ENCODE assay signal across 8 cellular contexts in genomic region chr3:156826144-156826895, GRCh38. TPM values are rescaled to one million over a fixed set of nuclear protein-coding genes. Genes with fewer than 3 reads are reported as not detected.
DNase-seq lines count a peak whose midpoint lies in the region; ATAC-seq and TF ChIP-seq lines count a peak whose summit lies in the region.

TSS of gene LEKR1 (plus strand) at chr3:156826353. CDS start at chr3:156829330, 2,977 bp downstream.

- H3K9me3 ChIP-seq in mononuclear cell (ENCODE audit: low read depth, low read length) = no peaks in the 10 kb centered on the region

- ATAC-seq in GM19351 (IDR thresholded peaks at IDR 0.05; ENCODE audit: unreplicated experiment) (peak; percentile 86), HG03469 (IDR thresholded peaks at IDR 0.05; ENCODE audit: unreplicated experiment) (peak; percentile 84)

- no peaks in the 10 kb centered on the region for H3K27me3 ChIP-seq in mononuclear cell (ENCODE audit: insufficient read depth, low read length)

- peaks cover 15% of the 10 kb centered on the region for H3K4me1 ChIP-seq in mononuclear cell (ENCODE audit: insufficient read depth, low read length)

- peak within 1 kb of the TSS; percentile 61 for H3K4me3 ChIP-seq in epithelial cell of esophagus (ENCODE audit: low read length)
- H3K4me3 ChIP-seq in mononuclear cell (ENCODE audit: low read length) = peak within 1 kb of the TSS; percentile 73

- no peak for TF ChIP-seq CTCF in epithelial cell of esophagus (IDR thresholded peaks at IDR 0.05; ENCODE audit: insufficient read depth, low read depth, low read length, missing control alignments)

- peak; percentile 94 for DNase-seq in CD1c-positive myeloid dendritic cell (ENCODE audit: extremely low spot score)
- peak; percentile 87 for DNase-seq in NOMO-1 treated with dmso at 0.1 percent for 144 hours (lab: John Stamatoyannopoulos, UW; ENCODE audit: unreplicated experiment)
- peak; percentile 67 for DNase-seq in activated T-cell treated with anti-CD3 and anti-CD28 coated beads for 24 hours (ENCODE audit: low read depth)
- peak; percentile 94 for DNase-seq in epithelial cell of esophagus (ENCODE audit: low read depth)
- peak; percentile 59 to 70 for DNase-seq in stimulated activated CD8-positive, alpha-beta memory T cell treated with anti-CD3 and anti-CD28 coated beads, Interleukin-2, amount 100 ng/mL, for 48 hours (ENCODE audit: low read depth in 2 of 2)

RNA-seq across cellular contexts. Expression of gene LEKR1, which starts in this region (rescaled TPM):
- total RNA-seq in mononuclear cell = 9.4 TPM

Comparison
In these comparisons a context has a peak if more than half of its experiments do, and no peak if none do; other contexts are left out.
1. Peak in every context shown above with its lines: DNase-seq, ATAC-seq and H3K4me3 ChIP-seq.